In genomic region chr2:171563301-171563700, GRCh38 we compare ENCODE assay signal across 27 cellular contexts.
"Had no signal": no experiment of that assay in that cellular context is flagged by ENCODE, and none has a peak within 500 bp of the region (broad histone marks: within the 10 kb centered on the region; RNA-seq: fewer than 3 reads in every experiment).

No MANE protein-coding gene starts in this region.

- H3K9me3 ChIP-seq: SJCRH30 had no signal

- ATAC-seq: activated naive CD8-positive, alpha-beta T cell treated with anti-CD3 and anti-CD28 coated beads, Interleukin-2, amount 50 U/mL, for 24 hours; activated T-cell treated with anti-CD3 and anti-CD28 coated beads, Interleukin-2, amount 50 U/mL, for 4 hours; Panc1 had no signal

- H3K27ac Mint-ChIP-seq: activated CD4-positive, alpha-beta T cell treated with anti-CD3 and anti-CD28 coated beads, Interleukin-2, amount 10 ng/mL, durations not matched to agents 24 days and 14 days; activated naive CD4-positive, alpha-beta T cell treated with anti-CD3 and anti-CD28 coated beads, Interleukin-2, amount 10 ng/mL, durations not matched to agents 7 days and 5 days; activated naive CD8-positive, alpha-beta T cell; activated naive CD8-positive, alpha-beta T cell treated with anti-CD3 and anti-CD28 coated beads, Interleukin-2, amount 50 U/mL, for 24 hours; activated T-helper 1 cell treated with anti-CD3 and anti-CD28 coated beads, Interleukin-12 subunit alpha, Interleukin-12 subunit beta, Interleukin-2, Interleukin-4 antibody, amounts not matched to agents 30 ng/mL and 10 ng/mL and 1 ng/mL, durations not matched to agents 14 hours and 24 hours and 36 hours; brain had no signal

- H3K4me3 ChIP-seq: SJCRH30, SK-N-MC had no signal

- H3K27ac ChIP-seq: SJCRH30, SK-N-MC had no signal

- H3K36me3 ChIP-seq: SJCRH30 had no signal

- DNase-seq: activated CD4-positive, alpha-beta T cell treated with anti-CD3 and anti-CD28 coated beads, Interleukin-2, amount 10 ng/mL, durations not matched to agents 24 days and 14 days; activated CD4-positive, alpha-beta T cell treated with anti-CD3 and anti-CD28 coated beads, Interleukin-2, amount 50 U/mL, for 48 hours; activated CD8-positive, alpha-beta memory T cell treated with anti-CD3 and anti-CD28 coated beads, Interleukin-2, amount 50 U/mL, for 4 hours; activated gamma-delta T cell treated with Interleukin-2 at 50 U/mL for 16 hours; activated naive CD4-positive, alpha-beta T cell treated with anti-CD3 and anti-CD28 coated beads, Interleukin-2, amount 10 ng/mL, durations not matched to agents 7 days and 5 days; activated naive CD8-positive, alpha-beta T cell treated with anti-CD3 and anti-CD28 coated beads, Interleukin-2, amount 50 U/mL, for 24 hours; activated T-cell treated with anti-CD3 and anti-CD28 coated beads for 4 hours; activated T-cell treated with anti-CD3 and anti-CD28 coated beads, Interleukin-2, amount 50 U/mL, for 4 hours; anterior cingulate cortex; caudate nucleus; cerebellar nuclear complex; Karpas-422; NCI-H1048; NCI-H1105 treated with DMSO at 0.1 percent for 48 hours; NCI-H1436; NCI-H1694 treated with DMSO at 0.1 percent for 48 hours; NCI-H2029; NCI-H345; NCI-H524 treated with DMSO at 0.1 percent for 48 hours; SHP77; SJCRH30; T1000 had no signal

- H3K4me1 Mint-ChIP-seq: activated CD4-positive, alpha-beta T cell treated with anti-CD3 and anti-CD28 coated beads, Interleukin-2, amount 10 ng/mL, durations not matched to agents 24 days and 14 days; activated naive CD4-positive, alpha-beta T cell treated with anti-CD3 and anti-CD28 coated beads, Interleukin-2, amount 10 ng/mL, durations not matched to agents 7 days and 5 days; activated naive CD8-positive, alpha-beta T cell treated with anti-CD3 and anti-CD28 coated beads, Interleukin-2, amount 50 U/mL, for 24 hours; brain had no signal

- H3K9me3 Mint-ChIP-seq: activated CD4-positive, alpha-beta T cell treated with anti-CD3 and anti-CD28 coated beads, Interleukin-2, amount 10 ng/mL, durations not matched to agents 24 days and 14 days; activated naive CD4-positive, alpha-beta T cell treated with anti-CD3 and anti-CD28 coated beads, Interleukin-2, amount 10 ng/mL, durations not matched to agents 7 days and 5 days; activated naive CD8-positive, alpha-beta T cell treated with anti-CD3 and anti-CD28 coated beads, Interleukin-2, amount 50 U/mL, for 24 hours; activated T-cell treated with anti-CD3 and anti-CD28 coated beads, Interleukin-2, amount 50 U/mL, for 4 hours; activated T-helper 1 cell treated with anti-CD3 and anti-CD28 coated beads, Interleukin-12 subunit alpha, Interleukin-12 subunit beta, Interleukin-2, Interleukin-4 antibody, amounts not matched to agents 30 ng/mL and 10 ng/mL and 1 ng/mL, durations not matched to agents 14 hours and 24 hours and 36 hours had no signal

- H3K36me3 Mint-ChIP-seq: activated naive CD4-positive, alpha-beta T cell treated with anti-CD3 and anti-CD28 coated beads, Interleukin-2, amount 10 ng/mL, durations not matched to agents 7 days and 5 days; activated naive CD8-positive, alpha-beta T cell; brain had no signal

- H3K27me3 Mint-ChIP-seq: activated naive CD8-positive, alpha-beta T cell treated with anti-CD3 and anti-CD28 coated beads, Interleukin-2, amount 50 U/mL, for 24 hours had no signal

- H3K4me1 ChIP-seq: SJCRH30 had no signal

- H3K4me3 Mint-ChIP-seq: activated CD4-positive, alpha-beta T cell treated with anti-CD3 and anti-CD28 coated beads, Interleukin-2, amount 10 ng/mL, durations not matched to agents 24 days and 14 days; activated naive CD4-positive, alpha-beta T cell treated with anti-CD3 and anti-CD28 coated beads, Interleukin-2, amount 10 ng/mL, durations not matched to agents 7 days and 5 days; activated naive CD8-positive, alpha-beta T cell; activated naive CD8-positive, alpha-beta T cell treated with anti-CD3 and anti-CD28 coated beads, Interleukin-2, amount 50 U/mL, for 24 hours; activated T-cell treated with anti-CD3 and anti-CD28 coated beads, Interleukin-2, amount 50 U/mL, for 4 hours; activated T-helper 1 cell treated with anti-CD3 and anti-CD28 coated beads, Interleukin-12 subunit alpha, Interleukin-12 subunit beta, Interleukin-2, Interleukin-4 antibody, amounts not matched to agents 30 ng/mL and 10 ng/mL and 1 ng/mL, durations not matched to agents 14 hours and 24 hours and 36 hours; brain had no signal
